ENCODE assay signal across 13 cellular contexts in the genomic region with DNA sequence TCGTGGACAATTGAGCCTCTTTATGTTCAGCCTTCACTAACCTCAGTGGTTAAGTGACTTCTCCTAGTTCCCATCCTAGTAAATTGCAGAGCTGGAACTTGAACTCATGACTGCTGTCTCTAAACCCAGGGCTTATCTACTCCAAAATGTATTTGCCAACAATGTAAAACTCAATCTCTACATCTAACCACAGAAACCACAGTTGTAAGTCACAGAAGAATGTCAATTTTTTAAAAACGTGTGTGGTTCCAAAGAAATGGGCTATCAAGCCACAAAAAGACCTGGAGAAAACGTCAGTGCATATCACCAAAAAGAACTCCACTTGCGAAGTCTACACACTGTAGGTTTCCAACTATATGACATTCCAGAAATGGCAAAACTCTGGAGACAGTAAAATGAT.
DNase-seq lines count a peak whose midpoint lies in the region; ATAC-seq and TF ChIP-seq lines count a peak whose summit lies in the region.
"Had no signal": no experiment of that assay in that cellular context is flagged by ENCODE, and none has a peak within 500 bp of the region (broad histone marks: within the 10 kb centered on the region; RNA-seq: fewer than 3 reads in every experiment).

No MANE protein-coding gene starts in this region.

- no peaks in the 10 kb centered on the region for H3K79me2 ChIP-seq in MM.1S (ENCODE audit: low read length)

- H3K4me3 Mint-ChIP-seq in activated naive CD8-positive, alpha-beta T cell treated with anti-CD3 and anti-CD28 coated beads, Interleukin-2, amount 50 U/mL, for 24 hours = peak overlapping the region; percentile 19
- H3K4me3 Mint-ChIP-seq: neural progenitor cell had no signal

- TF ChIP-seq POLR2A in heart left ventricle (IDR thresholded peaks at IDR 0.05) = no peak

- H3K36me3 ChIP-seq in MM.1S (replicated peaks; ENCODE audit: insufficient read depth, low read length) = no peaks in the 10 kb centered on the region
- no peaks in the 10 kb centered on the region for H3K36me3 ChIP-seq in neutrophil
- H3K36me3 ChIP-seq in heart left ventricle = no peaks in the 10 kb centered on the region
- no peaks in the 10 kb centered on the region for H3K36me3 ChIP-seq in tibial artery
- H3K36me3 ChIP-seq: neural progenitor cell had no signal

- no peaks in the 10 kb centered on the region for H3K9me2 ChIP-seq in MM.1S (replicated peaks; ENCODE audit: insufficient read depth, low read length)

- no peak overlapping the region; the same call in 1 of the 2 replicates for H3K4me2 ChIP-seq in MM.1S (ENCODE audit: low read depth, low read length)
- H3K4me2 ChIP-seq: neural progenitor cell had no signal

- H3K9ac ChIP-seq in MM.1S (ENCODE audit: low read length) = no peak overlapping the region
- H3K9ac ChIP-seq: neural progenitor cell had no signal

- intact Hi-C loops in heart left ventricle (cut with DNase I) (no loop called here), tibial artery (cut with DNase I; ENCODE audit: low total_unique reads) (no loop called here)

- no peaks in the 10 kb centered on the region for H4K20me1 ChIP-seq in MM.1S (ENCODE audit: insufficient read depth, low read length)

- peaks cover 53% of the 10 kb centered on the region for H3K4me1 Mint-ChIP-seq in activated naive CD8-positive, alpha-beta T cell treated with anti-CD3 and anti-CD28 coated beads, Interleukin-2, amount 50 U/mL, for 24 hours

- H3K27me3 Mint-ChIP-seq in activated naive CD8-positive, alpha-beta T cell treated with anti-CD3 and anti-CD28 coated beads, Interleukin-2, amount 50 U/mL, for 24 hours = no peaks in the 10 kb centered on the region

- H3F3A ChIP-seq in MM.1S (ENCODE audit: insufficient read depth, low read length) = peaks cover 22% of the 10 kb centered on the region

- DNase-seq in EL = peak; percentile 72
- peak; percentile 25 for DNase-seq in MM.1S
- DNase-seq in activated naive CD8-positive, alpha-beta T cell treated with anti-CD3 and anti-CD28 coated beads, Interleukin-2, amount 50 U/mL, for 24 hours = no peak
- no peak for DNase-seq in heart left ventricle
- no peak for DNase-seq in NK-92 (lab: John Stamatoyannopoulos, UW; ENCODE audit: unreplicated experiment)
- DNase-seq in kidney glomerular epithelial cell (lab: John Stamatoyannopoulos, UW) = no peak
- no peak for DNase-seq in tibial artery
- DNase-seq: amniotic stem cell, GF-D8, NCI-H1417 had no signal

- no peaks in the 10 kb centered on the region for H3K9me3 ChIP-seq in MM.1S (replicated peaks; ENCODE audit: insufficient read depth, low read length)
- no peaks in the 10 kb centered on the region for H3K9me3 ChIP-seq in neutrophil
- no peaks in the 10 kb centered on the region for H3K9me3 ChIP-seq in heart left ventricle
- no peaks in the 10 kb centered on the region for H3K9me3 ChIP-seq in tibial artery

- ATAC-seq in activated naive CD8-positive, alpha-beta T cell treated with anti-CD3 and anti-CD28 coated beads, Interleukin-2, amount 50 U/mL, for 24 hours = peak; percentile 17
- no peak for ATAC-seq in heart left ventricle
- ATAC-seq: HCT116 had no signal

- H3K27me3 ChIP-seq in MM.1S (replicated peaks; ENCODE audit: insufficient read depth, low read length) (no peaks in the 10 kb centered on the region), neutrophil (no peaks in the 10 kb centered on the region), heart left ventricle (no peaks in the 10 kb centered on the region), tibial artery (no peaks in the 10 kb centered on the region)
- H3K27me3 ChIP-seq: neural progenitor cell had no signal

- TF ChIP-seq CTCF in MM.1S (IDR thresholded peaks at IDR 0.05; ENCODE audit: low read length) = no peak
- no peak for TF ChIP-seq CTCF in neutrophil (IDR thresholded peaks at IDR 0.05)
- TF ChIP-seq CTCF in heart left ventricle (IDR thresholded peaks at IDR 0.05) = no peak
- TF ChIP-seq CTCF in tibial artery (IDR thresholded peaks at IDR 0.05) = no peak

- peak overlapping the region; percentile 72 for H3K27ac Mint-ChIP-seq in activated naive CD8-positive, alpha-beta T cell treated with anti-CD3 and anti-CD28 coated beads, Interleukin-2, amount 50 U/mL, for 24 hours
- H3K27ac Mint-ChIP-seq: neural progenitor cell had no signal

- H3K4me1 ChIP-seq in MM.1S (ENCODE audit: low read length) (peaks cover 28% of the 10 kb centered on the region), neutrophil (ENCODE audit: control insufficient read depth in 1 of 2, insufficient read depth in 1 of 2, low read depth in 1 of 2, low read length in 1 of 2) (peaks cover 40% of the 10 kb centered on the region in 2 experiments), heart left ventricle (peaks cover 0 to 39% (median 1%) of the 10 kb centered on the region in 12 donors), tibial artery (no peaks in the 10 kb centered on the region)
- H3K4me1 ChIP-seq: neural progenitor cell had no signal

- H3K27ac ChIP-seq in MM.1S (ENCODE audit: low read length) (peak overlapping the region; percentile 68; the same call in 1 of the 2 replicates), neutrophil (peak overlapping the region; percentile 73), heart left ventricle (no peak overlapping the region), tibial artery (no peak overlapping the region)
- H3K27ac ChIP-seq: neural progenitor cell had no signal

- H3K4me3 ChIP-seq in MM.1S (ENCODE audit: low read length) (no peak overlapping the region), neutrophil (ENCODE audit: low read depth in 1 of 2, low read length in 1 of 2) (no peak overlapping the region), heart left ventricle (no peak overlapping the region), tibial artery (no peak overlapping the region)
- H3K4me3 ChIP-seq: neural progenitor cell had no signal

- H3K9me3 Mint-ChIP-seq in activated naive CD8-positive, alpha-beta T cell treated with anti-CD3 and anti-CD28 coated beads, Interleukin-2, amount 50 U/mL, for 24 hours = no peaks in the 10 kb centered on the region

- H2AFZ ChIP-seq in MM.1S (ENCODE audit: low read length) = no peak overlapping the region
- H2AFZ ChIP-seq: neural progenitor cell had no signal

- 73 to 84% (median 83%) methylated on average over 4 of the region's 4 CpGs for WGBS in heart left ventricle, 4 donors

- H3K36me3 Mint-ChIP-seq in activated naive CD8-positive, alpha-beta T cell treated with anti-CD3 and anti-CD28 coated beads, Interleukin-2, amount 50 U/mL, for 24 hours (ENCODE audit: low read depth) = no peaks in the 10 kb centered on the region
- H3K36me3 Mint-ChIP-seq: neural progenitor cell had no signal

Comparison
In these comparisons a context has a peak if more than half of its experiments do, and no peak if none do; other contexts are left out.
1. DNase-seq: peak in EL (single experiment) and MM.1S (single experiment); none in activated naive CD8-positive, alpha-beta T cell treated with anti-CD3 and anti-CD28 coated beads, Interleukin-2, amount 50 U/mL, for 24 hours (single experiment), heart left ventricle (0 of 5), NK-92 (single experiment), kidney glomerular epithelial cell (single experiment) and tibial artery (0 of 2).
2. H3K27ac ChIP-seq: peak in MM.1S (single experiment) and neutrophil (single experiment); none in heart left ventricle (0 of 12) and tibial artery (0 of 2).